In the genomic region with DNA sequence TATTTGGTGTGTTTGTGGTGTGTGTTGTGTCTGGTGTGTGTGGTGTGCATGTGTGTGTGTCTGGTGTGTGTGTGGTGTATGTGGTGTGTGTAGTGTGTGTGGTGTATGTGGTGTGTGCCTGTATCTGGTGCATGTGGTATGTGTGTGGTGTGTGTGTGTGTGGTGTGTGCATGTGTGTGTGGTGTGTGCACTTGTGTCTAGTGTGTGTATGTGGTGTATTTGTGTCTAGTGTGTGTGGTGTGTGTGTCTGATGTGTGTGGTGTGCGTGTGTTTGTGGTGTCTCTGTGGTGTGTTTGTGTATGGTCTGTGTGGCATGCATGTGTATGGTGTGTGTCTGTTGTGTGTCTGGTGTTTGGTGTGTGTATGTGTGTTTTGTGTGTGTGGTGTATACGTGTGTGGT, we compare ENCODE assay signal across 2 cellular contexts.
A peak's percentile ranks its signal among the peaks of the same experiment; 100 is the strongest.
TF ChIP-seq lines count a peak whose summit lies in the region.

No MANE protein-coding gene starts in this region.

TF ChIP-seq in IMR-90, 13 proteins besides CTCF, POLR2A, EP300 and RAD21:
- TF ChIP-seq ELK1 (IDR thresholded peaks at IDR 0.05; ENCODE audit: borderline replicate concordance, low read depth, low read length), result no peak
- no peak for TF ChIP-seq NFE2L2 (IDR thresholded peaks at IDR 0.05; ENCODE audit: low read depth, low read length)
- TF ChIP-seq MAZ (IDR thresholded peaks at IDR 0.05; ENCODE audit: borderline replicate concordance, low read depth, low read length), result no peak
- TF ChIP-seq SMC3 (IDR thresholded peaks at IDR 0.05; ENCODE audit: low read depth, low read length), result no peak
- TF ChIP-seq BHLHE40 (IDR thresholded peaks at IDR 0.05; ENCODE audit: low read depth, low read length), result no peak

TF ChIP-seq in K562, 482 proteins besides CTCF, POLR2A, EP300 and RAD21:
- TF ChIP-seq ELF4 (CRISPR knock-in tag; IDR thresholded peaks at IDR 0.05), result 0 out of 2 replicates have a peak, but pooled peaks have one; percentile 20
- TF ChIP-seq TSC22D4 (tag; IDR thresholded peaks at IDR 0.05), result 0 out of 2 replicates have a peak, but pooled peaks have one; percentile 20
- TF ChIP-seq, protein P1, sequence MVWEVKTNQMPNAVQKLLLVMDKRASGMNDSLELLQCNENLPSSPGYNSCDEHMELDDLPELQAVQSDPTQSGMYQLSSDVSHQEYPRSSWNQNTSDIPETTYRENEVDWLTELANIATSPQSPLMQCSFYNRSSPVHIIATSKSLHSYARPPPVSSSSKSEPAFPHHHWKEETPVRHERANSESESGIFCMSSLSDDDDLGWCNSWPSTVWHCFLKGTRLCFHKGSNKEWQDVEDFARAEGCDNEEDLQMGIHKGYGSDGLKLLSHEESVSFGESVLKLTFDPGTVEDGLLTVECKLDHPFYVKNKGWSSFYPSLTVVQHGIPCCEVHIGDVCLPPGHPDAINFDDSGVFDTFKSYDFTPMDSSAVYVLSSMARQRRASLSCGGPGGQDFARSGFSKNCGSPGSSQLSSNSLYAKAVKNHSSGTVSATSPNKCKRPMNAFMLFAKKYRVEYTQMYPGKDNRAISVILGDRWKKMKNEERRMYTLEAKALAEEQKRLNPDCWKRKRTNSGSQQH (CRISPR knock-in tag; IDR thresholded peaks at IDR 0.05), result peak; percentile 32; the same call in 1 of the 2 replicates
- TF ChIP-seq, protein P2, sequence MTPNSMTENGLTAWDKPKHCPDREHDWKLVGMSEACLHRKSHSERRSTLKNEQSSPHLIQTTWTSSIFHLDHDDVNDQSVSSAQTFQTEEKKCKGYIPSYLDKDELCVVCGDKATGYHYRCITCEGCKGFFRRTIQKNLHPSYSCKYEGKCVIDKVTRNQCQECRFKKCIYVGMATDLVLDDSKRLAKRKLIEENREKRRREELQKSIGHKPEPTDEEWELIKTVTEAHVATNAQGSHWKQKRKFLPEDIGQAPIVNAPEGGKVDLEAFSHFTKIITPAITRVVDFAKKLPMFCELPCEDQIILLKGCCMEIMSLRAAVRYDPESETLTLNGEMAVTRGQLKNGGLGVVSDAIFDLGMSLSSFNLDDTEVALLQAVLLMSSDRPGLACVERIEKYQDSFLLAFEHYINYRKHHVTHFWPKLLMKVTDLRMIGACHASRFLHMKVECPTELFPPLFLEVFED (CRISPR knock-in tag; conservative IDR thresholded peaks at IDR 0.05), result 0 out of 2 replicates have a peak, but pooled peaks have one; percentile 46
- TF ChIP-seq NCOR1 (IDR thresholded peaks at IDR 0.05), result no peak
- TF ChIP-seq MYC (IDR thresholded peaks at IDR 0.05; ENCODE audit: low read depth, low read length), result no peak
- no peak for TF ChIP-seq MYC (CRISPR knock-in tag; IDR thresholded peaks at IDR 0.05; ENCODE audit: borderline replicate concordance, low read depth)
- peak; percentile 65 for TF ChIP-seq OTX1 (CRISPR knock-in tag; IDR thresholded peaks at IDR 0.05)
- TF ChIP-seq ZBTB26 (CRISPR knock-in tag; IDR thresholded peaks at IDR 0.05), result peak; percentile 80; the same call in 1 of the 2 replicates
